9 cellular contexts compared by ENCODE assay signal in the genomic region with DNA sequence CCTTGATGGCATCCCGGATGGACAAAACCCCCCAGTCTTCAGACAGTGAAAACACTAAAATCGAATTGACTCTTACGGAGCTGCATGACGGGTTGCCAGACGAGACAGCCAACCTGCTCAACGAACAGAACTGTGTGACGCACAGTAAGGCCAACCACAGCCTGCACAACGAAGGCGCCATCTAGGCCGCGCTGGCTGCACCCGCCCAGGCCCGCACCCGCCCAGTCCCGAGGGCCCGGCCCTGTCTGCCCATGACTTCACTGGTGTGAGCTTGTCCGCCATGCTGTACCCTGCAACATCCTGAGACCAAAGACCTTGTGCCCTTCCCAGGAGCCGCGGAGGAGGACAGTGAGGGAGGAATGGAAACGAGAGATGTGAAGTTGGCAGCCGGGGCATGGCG.
"Had no signal": no experiment of that assay in that cellular context is flagged by ENCODE, and none has a peak within 500 bp of the region (broad histone marks: within the 10 kb centered on the region; RNA-seq: fewer than 3 reads in every experiment).

No MANE protein-coding gene starts in this region.

- H3K36me3 ChIP-seq: HAP-1 had no signal

- DNase-seq: GM23248, GOT3, H7, HFFc6 had no signal

- H3K4me3 ChIP-seq: GM23248, HAP-1 had no signal

- ATAC-seq: HCT116, HepG2 had no signal

- H3K9ac ChIP-seq: GM23248 had no signal

- H3K27me3 Mint-ChIP-seq: IgD-negative memory B cell had no signal

- H3K9me3 Mint-ChIP-seq: HFFc6, IgD-negative memory B cell had no signal

- H3K4me1 Mint-ChIP-seq: IgD-negative memory B cell had no signal

- H3K9me3 ChIP-seq: HAP-1 had no signal

- H3K27ac Mint-ChIP-seq: HFFc6, IgD-negative memory B cell had no signal

- H3K27ac ChIP-seq: GM23248, HL-60 had no signal

- H2AFZ ChIP-seq: GM23248 had no signal

- H3K4me1 ChIP-seq: HAP-1 had no signal
